8 cellular contexts compared by ENCODE assay signal in the genomic region with DNA sequence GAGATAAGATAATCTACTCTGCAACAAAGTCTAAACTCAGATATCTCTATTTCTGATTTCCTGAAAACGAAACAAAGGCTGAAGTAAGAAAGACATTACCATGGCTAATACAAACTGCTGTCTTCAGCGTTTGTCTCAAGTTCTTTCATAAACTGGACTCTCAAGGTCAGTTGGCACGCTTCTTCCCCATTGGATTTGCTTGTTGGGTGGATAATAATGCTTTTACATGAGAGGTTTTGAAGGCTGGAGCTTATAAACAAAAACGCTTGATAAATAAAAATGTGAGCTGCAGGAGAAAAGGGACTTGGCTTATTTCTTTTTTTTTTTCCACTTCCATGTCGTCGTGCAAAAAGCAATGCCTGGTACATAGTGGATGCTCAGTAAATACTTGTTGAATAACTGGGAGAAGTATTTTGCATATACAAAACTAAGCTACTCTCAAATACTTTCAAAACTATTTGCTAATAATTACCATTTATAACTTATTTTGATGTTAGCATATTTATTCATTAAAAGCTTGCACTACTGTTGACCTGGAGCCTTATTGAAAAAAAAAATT.
A peak's percentile ranks its signal among the peaks of the same experiment; 100 is the strongest.
DNase-seq lines count a peak whose midpoint lies in the region; ATAC-seq, FAIRE-seq and TF ChIP-seq lines count a peak whose summit lies in the region.

No MANE protein-coding gene starts in this region.

- no peaks in the 10 kb centered on the region for H3K79me2 ChIP-seq in endothelial cell of umbilical vein (ENCODE audit: control insufficient read depth, insufficient read depth, low read length)

- dilution Hi-C loops in endothelial cell of umbilical vein (cut with MboI; ENCODE audit: extremely low pct_ligation_motif_present, low sequenced_read_pairs), result loop anchor here (10.0 kb wide), 1 partner anchor 72 kb away; no protein-coding TSS in a partner anchor

- no peaks in the 10 kb centered on the region for H3K27me3 Mint-ChIP-seq in neural crest cell (ENCODE audit: low read depth)

- peaks cover 27% of the 10 kb centered on the region for H3K4me1 Mint-ChIP-seq in neural crest cell

- POLR2A ChIA-PET in AG04450 (lab: Yijun Ruan, JAX), result interaction anchor here (1.2 to 2.9 kb wide), 2 partner anchors 66 to 73 kb away, joined by 5 to 41 read pairs; a partner anchor contains a TSS
- POLR2A ChIA-PET in endothelial cell of umbilical vein (lab: Charles Lee), result interaction anchor here (0.6 to 1.5 kb wide), 2 partner anchors 25 to 125 kb away, joined by 3 to 4 read pairs; a partner anchor contains a TSS

- peak overlapping the region; percentile 88 for H3K4me2 ChIP-seq in endothelial cell of umbilical vein (ENCODE audit: insufficient read depth, low read length)

- no peaks in the 10 kb centered on the region for H3K9me1 ChIP-seq in endothelial cell of umbilical vein (replicated peaks; ENCODE audit: control insufficient read depth, extremely low read depth, insufficient read depth, low read length)

- peak overlapping the region; percentile 88 for H3K27ac ChIP-seq in AG04450 (ENCODE audit: low read depth, low read length)
- peak overlapping the region; percentile 76 to 88 (median 83) for H3K27ac ChIP-seq in Peyer's patch
- H3K27ac ChIP-seq in endothelial cell of umbilical vein (ENCODE audit: insufficient read depth, low read depth, low read length), result peak overlapping the region; percentile 95

- peak overlapping the region; percentile 88 for H3K9ac ChIP-seq in endothelial cell of umbilical vein (replicated peaks; ENCODE audit: extremely low read depth, insufficient read depth, low read length)

- peak; percentile 82 for FAIRE-seq in endothelial cell of umbilical vein (lab: Jason Lieb, UNC)

- no peaks in the 10 kb centered on the region for H4K20me1 ChIP-seq in endothelial cell of umbilical vein (replicated peaks; ENCODE audit: control insufficient read depth, extremely low read depth, insufficient read depth, low read length)

- no peaks in the 10 kb centered on the region for H3K36me3 Mint-ChIP-seq in neural crest cell (ENCODE audit: low read depth)

- no peak for TF ChIP-seq CTCF in AG04450 (IDR thresholded peaks at IDR 0.05; ENCODE audit: low read depth, low read length)
- TF ChIP-seq CTCF in Peyer's patch (IDR thresholded peaks at IDR 0.05), result no peak
- TF ChIP-seq CTCF in endothelial cell of umbilical vein (IDR thresholded peaks at IDR 0.05; ENCODE audit: extremely low read depth in 1 of 2, insufficient read depth in 1 of 2, low read depth in 1 of 2, low read length in 2 of 2), result no peak
- no peak for TF ChIP-seq CTCF in neural crest cell (conservative IDR thresholded peaks at IDR 0.05)

- H3K36me3 ChIP-seq in Peyer's patch (no peaks in the 10 kb centered on the region), endothelial cell of umbilical vein (ENCODE audit: control insufficient read depth in 2 of 2, extremely low read depth in 1 of 2, insufficient read depth in 2 of 2, low read length in 2 of 2) (no peaks in the 10 kb centered on the region)

- TSS peak; percentile 9 for BruUV-seq in endothelial cell of umbilical vein (replicated peaks; lab: Mats Ljungman, UMichigan)

- no peaks in the 10 kb centered on the region for H3K27me3 ChIP-seq in AG04450 (ENCODE audit: control insufficient read depth, insufficient read depth, low read length)
- no peaks in the 10 kb centered on the region for H3K27me3 ChIP-seq in Peyer's patch
- no peaks in the 10 kb centered on the region for H3K27me3 ChIP-seq in endothelial cell of umbilical vein (ENCODE audit: control insufficient read depth in 2 of 2, insufficient read depth in 2 of 2, low read length in 2 of 2)

- TF ChIP-seq POLR2A in Peyer's patch (IDR thresholded peaks at IDR 0.05) (no peak), endothelial cell of umbilical vein (IDR thresholded peaks at IDR 0.05; ENCODE audit: low read depth, low read length) (no peak)

- no peaks in the 10 kb centered on the region for H3K9me3 Mint-ChIP-seq in neural crest cell

- H3K4me1 ChIP-seq in Peyer's patch (peaks cover 0 to 11% (median 3%) of the 10 kb centered on the region in 4 donors), endothelial cell of umbilical vein (ENCODE audit: control insufficient read depth, extremely low read depth, insufficient read depth, low read length) (peaks cover 21% of the 10 kb centered on the region)

- ATAC-seq in GM21526 (IDR thresholded peaks at IDR 0.05; ENCODE audit: low FRiP score, unreplicated experiment), result peak; percentile 9

- peaks cover 1% of the 10 kb centered on the region for H3K9me3 ChIP-seq in AG04450 (ENCODE audit: control insufficient read depth, insufficient read depth, low read length)
- no peaks in the 10 kb centered on the region for H3K9me3 ChIP-seq in Peyer's patch
- H3K9me3 ChIP-seq in endothelial cell of umbilical vein (replicated peaks; ENCODE audit: control insufficient read depth, insufficient read depth, low read length), result no peaks in the 10 kb centered on the region

- peak overlapping the region; percentile 92 for H2AFZ ChIP-seq in endothelial cell of umbilical vein (ENCODE audit: low read depth, low read length)

- H3K27ac Mint-ChIP-seq in neural crest cell (ENCODE audit: unreplicated experiment), result peak overlapping the region; percentile 94

- CTCF ChIA-PET in AG04450 (lab: Charles Lee), result interaction anchor here (0.6 to 1.1 kb wide), 2 partner anchors 13 to 172 kb away, joined by 3 to 5 read pairs; no protein-coding TSS in a partner anchor
- CTCF ChIA-PET in endothelial cell of umbilical vein (lab: Charles Lee), result interaction anchor here (0.8 to 1.9 kb wide), 5 partner anchors 14 to 66 kb away, joined by 3 to 4 read pairs (median 3); a partner anchor contains a TSS

- no peak for DNase-seq in AG04450 (ENCODE audit: low read depth, low spot score)
- no peak for DNase-seq in Peyer's patch
- DNase-seq in endothelial cell of umbilical vein (ENCODE audit: low read depth, low spot score), result peak; percentile 62
- DNase-seq in neural crest cell (ENCODE audit: low read depth, low spot score), result no peak
- DNase-seq in NCI-H510A (lab: John Stamatoyannopoulos, UW), result no peak
- DNase-seq in COLO668 (lab: John Stamatoyannopoulos, UW; ENCODE audit: unreplicated experiment), result no peak
- no peak for DNase-seq in activated gamma-delta T cell (lab: John Stamatoyannopoulos, UW)

- H3K4me3 ChIP-seq in AG04450 (ENCODE audit: low read depth, low read length) (peak overlapping the region; percentile 14), Peyer's patch (peak overlapping the region in 2 of 4 donors; percentile 11 to 37), endothelial cell of umbilical vein (replicated peaks in 1 of 3; ENCODE audit: insufficient read depth in 1 of 3, low read depth in 1 of 3, low read length in 3 of 3) (peak overlapping the region in 1 of 3 experiments; percentile 49)

- intact Hi-C loops in endothelial cell of umbilical vein (cut with micrococcal nuclease), result loop anchor here (10.0 kb wide), 1 partner anchor 1908 kb away; a partner anchor contains a TSS

- peak overlapping the region; percentile 4 for H3K4me3 Mint-ChIP-seq in neural crest cell

TF ChIP-seq in endothelial cell of umbilical vein, 7 proteins besides CTCF, POLR2A, EP300 and RAD21:
- no peak for TF ChIP-seq JUN (IDR thresholded peaks at IDR 0.05; ENCODE audit: borderline replicate concordance, insufficient read depth, insufficient read length, low read depth)
- TF ChIP-seq GATA2 (IDR thresholded peaks at IDR 0.05; ENCODE audit: insufficient read depth, insufficient read length, low read depth, low read length), result no peak
- no peak for TF ChIP-seq FOS (IDR thresholded peaks at IDR 0.05; ENCODE audit: borderline replicate concordance, insufficient read depth, low read length)
- no peak for TF ChIP-seq POLR2AphosphoS5 (IDR thresholded peaks at IDR 0.05; ENCODE audit: insufficient read depth, low read depth, low read length)
- no peak for TF ChIP-seq EZH2 (IDR thresholded peaks at IDR 0.05; ENCODE audit: borderline replicate concordance, low read depth, low read length, severe bottlenecking)
- TF ChIP-seq MYC (IDR thresholded peaks at IDR 0.05; ENCODE audit: low read depth, low read length), result no peak
- TF ChIP-seq, protein P1, sequence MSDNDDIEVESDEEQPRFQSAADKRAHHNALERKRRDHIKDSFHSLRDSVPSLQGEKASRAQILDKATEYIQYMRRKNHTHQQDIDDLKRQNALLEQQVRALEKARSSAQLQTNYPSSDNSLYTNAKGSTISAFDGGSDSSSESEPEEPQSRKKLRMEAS (IDR thresholded peaks at IDR 0.05; ENCODE audit: insufficient read depth, insufficient read length), result no peak
